In genomic region chr21:43865471-43866181, GRCh38 we compare ENCODE assay signal across 1 cellular context.
TF ChIP-seq lines count a peak whose summit lies in the region.

No MANE protein-coding gene starts in this region.

TF ChIP-seq in H1, 55 proteins besides CTCF, POLR2A, EP300 and RAD21:
- TF ChIP-seq SAP30 (IDR thresholded peaks at IDR 0.05; ENCODE audit: insufficient read depth, insufficient replicate concordance, low read length) (no peak), NRF1 (IDR thresholded peaks at IDR 0.05; ENCODE audit: low read depth, low read length) (no peak), E2F6 (IDR thresholded peaks at IDR 0.05) (no peak), KDM5A (IDR thresholded peaks at IDR 0.05; ENCODE audit: low read length) (no peak), TAF7 (optimal IDR thresholded peaks at IDR 0.05; ENCODE audit: borderline replicate concordance, low read depth, low read length) (no peak), CTBP2 (IDR thresholded peaks at IDR 0.05; ENCODE audit: borderline replicate concordance, insufficient read depth, insufficient read length, low read length) (no peak), HDAC6 (IDR thresholded peaks at IDR 0.05; ENCODE audit: low read depth, low read length) (no peak), SP2 (IDR thresholded peaks at IDR 0.05; ENCODE audit: low read length) (no peak), ASH2L (IDR thresholded peaks at IDR 0.05; ENCODE audit: low read length) (no peak), CBX8 (IDR thresholded peaks at IDR 0.05; ENCODE audit: borderline replicate concordance, low read depth, low read length) (no peak), SP1 (IDR thresholded peaks at IDR 0.05; ENCODE audit: low read depth, low read length) (no peak), GABPA (IDR thresholded peaks at IDR 0.05; ENCODE audit: borderline replicate concordance, insufficient read depth, low read length) (no peak), RXRA (IDR thresholded peaks at IDR 0.05; ENCODE audit: insufficient read depth, low read depth, low read length) (no peak), RFX5 (IDR thresholded peaks at IDR 0.05; ENCODE audit: borderline replicate concordance, low read depth, low read length) (no peak), SIX5 (IDR thresholded peaks at IDR 0.05; ENCODE audit: low read depth, low read length) (no peak), SP4 (IDR thresholded peaks at IDR 0.05; ENCODE audit: low read length) (no peak), SIRT6 (IDR thresholded peaks at IDR 0.05; ENCODE audit: low read length) (no peak), CHD2 (IDR thresholded peaks at IDR 0.05; ENCODE audit: low read length) (no peak)
TF ChIP-seq in H1: peak in this region for 0.
